9 cellular contexts compared by ENCODE assay signal in genomic region chr10:71975891-71976725, GRCh38. TPM values are rescaled to one million over a fixed set of nuclear protein-coding genes. Genes with fewer than 3 reads are reported as not detected.
DNase-seq lines count a peak whose midpoint lies in the region; TF ChIP-seq lines count a peak whose summit lies in the region.
"Had no signal": no experiment of that assay in that cellular context is flagged by ENCODE, and none has a peak within 500 bp of the region (broad histone marks: within the 10 kb centered on the region; RNA-seq: fewer than 3 reads in every experiment).

No MANE protein-coding gene starts in this region.

- peaks cover 2% of the 10 kb centered on the region for H3K36me3 Mint-ChIP-seq in chondrocyte (ENCODE audit: low read depth)

- WGBS in liver, result 47% methylated on average over 11 of the region's 11 CpGs

- TF ChIP-seq CTCF in chondrocyte (IDR thresholded peaks at IDR 0.05), result no peak
- no peak for TF ChIP-seq CTCF in liver (IDR thresholded peaks at IDR 0.05; ENCODE audit: low read depth, low read length, missing input control)

- H3K9me3 Mint-ChIP-seq in chondrocyte (ENCODE audit: low read depth), result no peaks in the 10 kb centered on the region

- no peak overlapping the region for H3K4me3 ChIP-seq in liver (ENCODE audit: low read depth in 1 of 3, low read length in 3 of 3)
- H3K4me3 ChIP-seq in effector memory CD4-positive, alpha-beta T cell (ENCODE audit: insufficient read depth, low read depth, low read length, poor library complexity, severe bottlenecking), result no peak overlapping the region

- peak overlapping the region; percentile 81 for H3K27ac Mint-ChIP-seq in chondrocyte (ENCODE audit: unreplicated experiment)

- H3K27ac ChIP-seq in liver (ENCODE audit: low read depth in 1 of 2, low read length in 2 of 2), result peak overlapping the region in 1 of 2 donors; percentile 45
- peak overlapping the region; percentile 98 for H3K27ac ChIP-seq in temporal lobe (ENCODE audit: low read depth, low read length)
- H3K27ac ChIP-seq in effector memory CD4-positive, alpha-beta T cell (ENCODE audit: insufficient read depth, low read length, poor library complexity, severe bottlenecking), result no peak overlapping the region

- H3K36me3 ChIP-seq in liver (ENCODE audit: control insufficient read depth in 4 of 4, insufficient read depth in 3 of 4, low read depth in 1 of 4, low read length in 3 of 4), result no peaks in the 10 kb centered on the region
- no peaks in the 10 kb centered on the region for H3K36me3 ChIP-seq in effector memory CD4-positive, alpha-beta T cell (ENCODE audit: control insufficient read depth, insufficient read depth, low read length)

- H3K4me1 Mint-ChIP-seq in chondrocyte (ENCODE audit: low read depth), result peaks cover 99% of the 10 kb centered on the region

- no peaks in the 10 kb centered on the region for H3K9me3 ChIP-seq in liver (ENCODE audit: control insufficient read depth in 4 of 4, low read length in 3 of 4)
- H3K9me3 ChIP-seq in effector memory CD4-positive, alpha-beta T cell (ENCODE audit: control insufficient read depth, low read length), result no peaks in the 10 kb centered on the region

- H3K27me3 Mint-ChIP-seq in chondrocyte (ENCODE audit: low read depth), result no peaks in the 10 kb centered on the region

- peak; percentile 90 for DNase-seq in HT1080 (ENCODE audit: low read depth)
- DNase-seq in chondrocyte (ENCODE audit: low spot score), result no peak
- no peak for DNase-seq in DMS153 (lab: John Stamatoyannopoulos, UW)
- DNase-seq in cerebellar cortex (ENCODE audit: low spot score), result no peak
- DNase-seq in SIG-M5 (lab: John Stamatoyannopoulos, UW), result no peak
- DNase-seq in effector memory CD4-positive, alpha-beta T cell, result no peak
- DNase-seq: activated CD4-positive, CD25-positive, alpha-beta regulatory T cell had no signal

- peak overlapping the region; percentile 16 for H3K4me3 Mint-ChIP-seq in chondrocyte (ENCODE audit: unreplicated experiment)

- peaks cover 7 to 22% (median 17%) of the 10 kb centered on the region in 4 donors for H3K4me1 ChIP-seq in liver (ENCODE audit: control insufficient read depth in 4 of 4, insufficient read depth in 4 of 4, low read length in 3 of 4)
- H3K4me1 ChIP-seq in effector memory CD4-positive, alpha-beta T cell (ENCODE audit: control insufficient read depth, insufficient read depth, low read length, poor library complexity, severe bottlenecking), result no peaks in the 10 kb centered on the region

- no peaks in the 10 kb centered on the region for H3K27me3 ChIP-seq in liver (ENCODE audit: control insufficient read depth in 4 of 4, insufficient read depth in 4 of 4, low read length in 3 of 4)
- H3K27me3 ChIP-seq in effector memory CD4-positive, alpha-beta T cell (replicated peaks; ENCODE audit: control insufficient read depth, insufficient read depth, low read length, poor library complexity, severe bottlenecking), result no peaks in the 10 kb centered on the region

- H3K9ac ChIP-seq in liver (ENCODE audit: low read depth in 1 of 2, low read length in 2 of 2), result no peak overlapping the region

- TF ChIP-seq RAD21 in liver (IDR thresholded peaks at IDR 0.05), result no peak

TF ChIP-seq in liver, 16 proteins besides CTCF, POLR2A, EP300 and RAD21:
- TF ChIP-seq YY1 (IDR thresholded peaks at IDR 0.05) (peak; percentile 34), REST (IDR thresholded peaks at IDR 0.05) (no peak), MAX (IDR thresholded peaks at IDR 0.05) (no peak), TAF1 (conservative IDR thresholded peaks at IDR 0.05) (no peak)

RNA-seq across cellular contexts. Expression of gene CHST3, which starts 11.9 kb away (rescaled TPM):
- 20.7 and 23.6 TPM in 2 replicates for total RNA-seq in HT1080 (2014; rRNA removed; shearing (Covaris generic))
- 6.5 and 7.0 TPM in 2 replicates for polyA plus RNA-seq in HT1080 (2015; cell fraction: cytosol; rRNA removed)
- polyA plus RNA-seq in HT1080 (2015; cell fraction: nucleus; rRNA removed), result 9.1 and 9.4 TPM in 2 replicates
- total RNA-seq in chondrocyte, result 43.9 to 65.4 TPM (median 63.2 TPM) in 3 replicates
- 1 to 10 TPM; 1.1 to 4.3 TPM for total RNA-seq in liver
- 1 to 10 TPM in 1 of 2 donors, under 1 TPM in 1; 0.29 to 1.9 TPM for polyA plus RNA-seq in liver
- total RNA-seq in temporal lobe, result 5.4 TPM
